ENCODE assay signal across 16 cellular contexts in genomic region chr17:81272616-81273015, GRCh38. TPM values are rescaled to one million over a fixed set of nuclear protein-coding genes. Genes with fewer than 3 reads are reported as not detected.
DNase-seq lines count a peak whose midpoint lies in the region; ATAC-seq and TF ChIP-seq lines count a peak whose summit lies in the region.
"Had no signal": no experiment of that assay in that cellular context is flagged by ENCODE, and none has a peak within 500 bp of the region (broad histone marks: within the 10 kb centered on the region; RNA-seq: fewer than 3 reads in every experiment).

No MANE protein-coding gene starts in this region.

- no peak for DNase-seq in activated T-cell treated with anti-CD3 and anti-CD28 coated beads, Interleukin-2, amount 50 U/mL, for 72 hours
- no peak for DNase-seq in activated T-cell treated with anti-CD3 and anti-CD28 coated beads, Interleukin-2, amount 50 U/mL, for 48 hours
- DNase-seq in HL-60 (ENCODE audit: low read depth in 1 of 2, low spot score in 1 of 2), result peak in 1 of 2 experiments; percentile 26
- DNase-seq in WTC11 (ENCODE audit: low spot score), result no peak
- DNase-seq in prostate gland (ENCODE audit: low spot score), result peak; percentile 85
- no peak for DNase-seq in left colon
- no peak for DNase-seq in effector memory CD4-positive, alpha-beta T cell
- DNase-seq: HFFc6; hypothalamus; IMR-90; NCI-H1092 treated with DMSO at 0.1 percent for 48 hours; NCI-H345; stimulated activated CD4-positive, alpha-beta T cell treated with anti-CD3 and anti-CD28 coated beads, Interleukin-12 subunit alpha, Interleukin-12 subunit beta, amount 100 ng/mL, for 4 hours; stimulated activated naive CD4-positive, alpha-beta T cell treated with Interleukin-2 at 50 U/mL for 16 hours had no signal

- no peak for ATAC-seq in activated T-cell treated with anti-CD3 and anti-CD28 coated beads, Interleukin-2, amount 50 U/mL, for 72 hours (replicated peaks in 1 of 2)
- no peak for ATAC-seq in WTC11
- ATAC-seq in GM18868 (IDR thresholded peaks at IDR 0.05; ENCODE audit: unreplicated experiment), result no peak
- ATAC-seq in left colon, result no peak

- peaks cover 4 to 9% of the 10 kb centered on the region in 2 donors for H3K36me3 ChIP-seq in prostate gland
- H3K36me3 ChIP-seq in effector memory CD4-positive, alpha-beta T cell (ENCODE audit: control insufficient read depth, insufficient read depth, low read length), result peaks cover 77% of the 10 kb centered on the region

- TF ChIP-seq CTCF in HL-60 (IDR thresholded peaks at IDR 0.05; ENCODE audit: insufficient read depth, low read length) (no peak), WTC11 (IDR thresholded peaks at IDR 0.05) (no peak), prostate gland (IDR thresholded peaks at IDR 0.05) (no peak)

- POLR2A ChIA-PET in WTC11 (lab: Charles Lee), result no interaction called here

- no peaks in the 10 kb centered on the region for H3K9me3 ChIP-seq in prostate gland
- no peaks in the 10 kb centered on the region for H3K9me3 ChIP-seq in effector memory CD4-positive, alpha-beta T cell (ENCODE audit: control insufficient read depth, low read length)

- intact Hi-C loops in prostate gland (cut with DNase I) (no loop called here), left colon (cut with DNase I, micrococcal nuclease) (no loop called here)

- H3K27me3 Mint-ChIP-seq in activated T-cell treated with anti-CD3 and anti-CD28 coated beads, Interleukin-2, amount 50 U/mL, for 72 hours (ENCODE audit: low read depth), result no peaks in the 10 kb centered on the region
- no peaks in the 10 kb centered on the region for H3K27me3 Mint-ChIP-seq in WTC11 (ENCODE audit: low read depth)
- H3K27me3 Mint-ChIP-seq: central memory CD8-positive, alpha-beta T cell had no signal

- 52% methylated on average over 12 of the region's 12 CpGs for WGBS in prostate gland

- H3K27ac ChIP-seq in HL-60 (replicated peaks) (peak overlapping the region; percentile 61), prostate gland (no peak overlapping the region)
- H3K27ac ChIP-seq in effector memory CD4-positive, alpha-beta T cell (ENCODE audit: insufficient read depth, low read length, poor library complexity, severe bottlenecking), result no peak overlapping the region

- no peak overlapping the region for H3K4me3 Mint-ChIP-seq in activated T-cell treated with anti-CD3 and anti-CD28 coated beads, Interleukin-2, amount 50 U/mL, for 72 hours
- H3K4me3 Mint-ChIP-seq in WTC11, result no peak overlapping the region
- H3K4me3 Mint-ChIP-seq: central memory CD8-positive, alpha-beta T cell; HFFc6 had no signal

- peaks cover 4% of the 10 kb centered on the region in 2 donors for H3K36me3 Mint-ChIP-seq in activated T-cell treated with anti-CD3 and anti-CD28 coated beads, Interleukin-2, amount 50 U/mL, for 72 hours (ENCODE audit: insufficient read depth in 2 of 2)
- H3K36me3 Mint-ChIP-seq in WTC11, result peaks cover 43% of the 10 kb centered on the region

- H3K27me3 ChIP-seq in HL-60 (ENCODE audit: insufficient read depth, poor library complexity, severe bottlenecking) (no peaks in the 10 kb centered on the region), prostate gland (replicated peaks; ENCODE audit: insufficient read depth) (no peaks in the 10 kb centered on the region)
- H3K27me3 ChIP-seq in effector memory CD4-positive, alpha-beta T cell (replicated peaks; ENCODE audit: control insufficient read depth, insufficient read depth, low read length, poor library complexity, severe bottlenecking), result no peaks in the 10 kb centered on the region

- no peaks in the 10 kb centered on the region for H3K9me3 Mint-ChIP-seq in activated T-cell treated with anti-CD3 and anti-CD28 coated beads, Interleukin-2, amount 50 U/mL, for 72 hours
- no peaks in the 10 kb centered on the region for H3K9me3 Mint-ChIP-seq in WTC11
- H3K9me3 Mint-ChIP-seq: central memory CD8-positive, alpha-beta T cell; HFFc6 had no signal

- H3K4me1 Mint-ChIP-seq in activated T-cell treated with anti-CD3 and anti-CD28 coated beads, Interleukin-2, amount 50 U/mL, for 72 hours (ENCODE audit: low read depth), result peaks cover 6% of the 10 kb centered on the region
- no peaks in the 10 kb centered on the region for H3K4me1 Mint-ChIP-seq in WTC11

- CTCF ChIA-PET in WTC11 (lab: Charles Lee), result no interaction called here

- H3K4me3 ChIP-seq in HL-60 (replicated peaks; ENCODE audit: insufficient read depth, low read length) (no peak overlapping the region), prostate gland (no peak overlapping the region)
- no peak overlapping the region for H3K4me3 ChIP-seq in effector memory CD4-positive, alpha-beta T cell (ENCODE audit: insufficient read depth, low read depth, low read length, poor library complexity, severe bottlenecking)

- H3K4me1 ChIP-seq in prostate gland (replicated peaks), result peaks cover 10% of the 10 kb centered on the region
- no peaks in the 10 kb centered on the region for H3K4me1 ChIP-seq in effector memory CD4-positive, alpha-beta T cell (ENCODE audit: control insufficient read depth, insufficient read depth, low read length, poor library complexity, severe bottlenecking)

- no peak for TF ChIP-seq POLR2A in prostate gland (IDR thresholded peaks at IDR 0.05)

- H3K27ac Mint-ChIP-seq in activated T-cell treated with anti-CD3 and anti-CD28 coated beads, Interleukin-2, amount 50 U/mL, for 72 hours, result peak overlapping the region; percentile 54
- 0 out of 2 replicates have a peak overlapping the region, but pooled peaks have one; percentile 42 for H3K27ac Mint-ChIP-seq in WTC11
- H3K27ac Mint-ChIP-seq: HFFc6 had no signal

TF ChIP-seq in WTC11, 78 proteins besides CTCF, POLR2A, EP300 and RAD21 (continues in another document):
- TF ChIP-seq RORB (CRISPR knock-in tag; IDR thresholded peaks at IDR 0.05), result no peak
- no peak for TF ChIP-seq FOXP4 (CRISPR knock-in tag; IDR thresholded peaks at IDR 0.05)
- TF ChIP-seq ZNF317 (CRISPR knock-in tag; IDR thresholded peaks at IDR 0.05; ENCODE audit: borderline replicate concordance, low read depth), result no peak
- TF ChIP-seq NFATC4 (CRISPR knock-in tag; IDR thresholded peaks at IDR 0.05), result no peak
- TF ChIP-seq RELA (CRISPR knock-in tag; IDR thresholded peaks at IDR 0.05; ENCODE audit: borderline replicate concordance), result no peak
- TF ChIP-seq CDX4 (CRISPR knock-in tag; IDR thresholded peaks at IDR 0.05; ENCODE audit: borderline replicate concordance), result no peak
- TF ChIP-seq ZNF416 (CRISPR knock-in tag; IDR thresholded peaks at IDR 0.05), result no peak
- no peak for TF ChIP-seq TEAD1 (CRISPR knock-in tag; IDR thresholded peaks at IDR 0.05)
- TF ChIP-seq CREB1 (CRISPR knock-in tag; IDR thresholded peaks at IDR 0.05), result no peak

RNA-seq across cellular contexts. Expression of gene SLC38A10, which starts 22.5 kb away (rescaled TPM):
- 10 to 100 TPM; 49.8 to 63.6 TPM for total RNA-seq in activated T-cell treated with anti-CD3 and anti-CD28 coated beads, Interleukin-2, amount 50 U/mL, for 72 hours
- total RNA-seq in WTC11 (2021) (47.0 to 62.4 TPM (median 53.9 TPM) in 3 replicates), prostate gland (100 to 1,000 TPM; 104 to 167 TPM), left colon (10 to 100 TPM; 84.7 to 86.7 TPM)

RNA-seq across cellular contexts. Expression of gene NDUFAF8, which starts 33.5 kb away (rescaled TPM):
- 10 to 100 TPM; 37.4 to 48.8 TPM for total RNA-seq in activated T-cell treated with anti-CD3 and anti-CD28 coated beads, Interleukin-2, amount 50 U/mL, for 72 hours
- 58.6 to 73.0 TPM (median 59.9 TPM) in 3 replicates for total RNA-seq in WTC11 (2021)
- total RNA-seq in prostate gland, result 10 to 100 TPM; 27.4 to 43.1 TPM
- 10 to 100 TPM; 23.2 to 29.9 TPM for total RNA-seq in left colon

RNA-seq across cellular contexts. Expression of gene TEPSIN, which starts 33.8 kb away (rescaled TPM):
- total RNA-seq in activated T-cell treated with anti-CD3 and anti-CD28 coated beads, Interleukin-2, amount 50 U/mL, for 72 hours, result 10 to 100 TPM; 39.1 to 55.0 TPM
- total RNA-seq in WTC11 (2021) (32.2 to 40.7 TPM (median 35.4 TPM) in 3 replicates), prostate gland (10 to 100 TPM; 35.6 to 81.5 TPM), left colon (10 to 100 TPM; 34.3 to 34.6 TPM)

RNA-seq across cellular contexts. Expression of gene CEP131, which starts 49.9 kb away (rescaled TPM):
- total RNA-seq in activated T-cell treated with anti-CD3 and anti-CD28 coated beads, Interleukin-2, amount 50 U/mL, for 72 hours, result 10 to 100 TPM in 1 of 2 donors, 1 to 10 TPM in 1; 8.1 to 11.4 TPM
- total RNA-seq in WTC11 (2021) (32.4 to 35.2 TPM (median 34.3 TPM) in 3 replicates), prostate gland (10 to 100 TPM in 1 of 2 donors, 1 to 10 TPM in 1; 7.1 to 24.0 TPM), left colon (1 to 10 TPM; 4.7 to 9.5 TPM)
